ENCODE assay signal across 11 cellular contexts in genomic region chr21:42262826-42263225, GRCh38. TPM values are rescaled to one million over a fixed set of nuclear protein-coding genes. Genes with fewer than 3 reads are reported as not detected.
A peak's percentile ranks its signal among the peaks of the same experiment; 100 is the strongest.
DNase-seq lines count a peak whose midpoint lies in the region; ATAC-seq and TF ChIP-seq lines count a peak whose summit lies in the region.
"Had no signal": no experiment of that assay in that cellular context is flagged by ENCODE, and none has a peak within 500 bp of the region (broad histone marks: within the 10 kb centered on the region; RNA-seq: fewer than 3 reads in every experiment).

No MANE protein-coding gene starts in this region.

- no peak overlapping the region for H3K4me3 Mint-ChIP-seq in endothelial cell (ENCODE audit: unreplicated experiment)
- H3K4me3 Mint-ChIP-seq: central memory CD8-positive, alpha-beta T cell; nephron had no signal

- H3K27ac Mint-ChIP-seq in endothelial cell (ENCODE audit: unreplicated experiment), result peak overlapping the region; percentile 93

- H3K9me3 Mint-ChIP-seq in endothelial cell (ENCODE audit: unreplicated experiment), result no peaks in the 10 kb centered on the region
- H3K9me3 Mint-ChIP-seq: central memory CD8-positive, alpha-beta T cell; nephron had no signal

- H3K36me3 Mint-ChIP-seq in endothelial cell (ENCODE audit: low read depth, unreplicated experiment), result peaks cover 8% of the 10 kb centered on the region

- peaks cover 9% of the 10 kb centered on the region for H3K27me3 Mint-ChIP-seq in endothelial cell (ENCODE audit: unreplicated experiment)
- H3K27me3 Mint-ChIP-seq: central memory CD8-positive, alpha-beta T cell had no signal

- H3K4me1 Mint-ChIP-seq in endothelial cell (ENCODE audit: unreplicated experiment), result peaks cover 55% of the 10 kb centered on the region

- ATAC-seq in HG02759 (IDR thresholded peaks at IDR 0.05; ENCODE audit: unreplicated experiment) (no peak), GM18519 (IDR thresholded peaks at IDR 0.05; ENCODE audit: low FRiP score, unreplicated experiment) (no peak)

- TF ChIP-seq CTCF in endothelial cell (IDR thresholded peaks at IDR 0.05; ENCODE audit: unreplicated experiment), result no peak

- DNase-seq in SIG-M5 treated with dmso at 0.1 percent for 504 hours (lab: John Stamatoyannopoulos, UW; ENCODE audit: unreplicated experiment), result peak; percentile 17
- no peak for DNase-seq in SIG-M5 (lab: John Stamatoyannopoulos, UW)
- DNase-seq in endothelial cell (ENCODE audit: low spot score), result peak; percentile 59
- DNase-seq in lung microvascular endothelial cell (ENCODE audit: low read depth in 2 of 2), result peak; percentile 79 to 90
- no peak for DNase-seq in NCI-H774 (lab: John Stamatoyannopoulos, UW)
- DNase-seq in NCI-H226, result no peak
- DNase-seq: stimulated activated naive CD4-positive, alpha-beta T cell treated with Interleukin-2 at 50 U/mL for 16 hours had no signal

RNA-seq across cellular contexts. Expression of gene ABCG1, which starts 43.9 kb away (rescaled TPM):
- total RNA-seq in endothelial cell (ENCODE audit: unreplicated experiment), result 48.9 TPM
- total RNA-seq in lung microvascular endothelial cell, result 76.9 and 156 TPM in 2 replicates

RNA-seq across cellular contexts. Expression of gene TFF3, which starts 52.4 kb away (rescaled TPM):
- total RNA-seq in endothelial cell (ENCODE audit: unreplicated experiment) (not detected), lung microvascular endothelial cell (138 and 1,055 TPM in 2 replicates)

Comparison
In these comparisons a context has a peak if more than half of its experiments do, and no peak if none do; other contexts are left out.
1. DNase-seq: peak in SIG-M5 treated with dmso at 0.1 percent for 504 hours (single experiment), endothelial cell (single experiment) and lung microvascular endothelial cell (2 of 2); none in SIG-M5 (single experiment), NCI-H774 (single experiment) and NCI-H226 (single experiment).
2. RNA of gene TFF3, which starts 52.4 kb away (total RNA-seq): 138 to 1,055 TPM in lung microvascular endothelial cell; not detected in endothelial cell (single experiment); every median in the first group is over 100 times any median in the second.